17 cellular contexts compared by ENCODE assay signal in genomic region chr15:101597360-101597928, GRCh38.
"Had no signal": no experiment of that assay in that cellular context is flagged by ENCODE, and none has a peak within 500 bp of the region (broad histone marks: within the 10 kb centered on the region; RNA-seq: fewer than 3 reads in every experiment).

No MANE protein-coding gene starts in this region.

- H3K79me2 ChIP-seq: hepatocyte had no signal

- ATAC-seq: activated CD4-positive, alpha-beta T cell treated with anti-CD3 and anti-CD28 coated beads for 36 hours; activated naive CD4-positive, alpha-beta T cell treated with anti-CD3 and anti-CD28 coated beads, Interleukin-2, amount 50 U/mL, for 72 hours; foreskin keratinocyte; left lobe of liver had no signal

- DNase-seq: activated CD4-positive, alpha-beta T cell treated with anti-CD3 and anti-CD28 coated beads for 36 hours; activated CD4-positive, alpha-beta T cell treated with anti-CD3 and anti-CD28 coated beads, Interleukin-2, amount 50 U/mL, for 48 hours; activated gamma-delta T cell treated with Interleukin-2 at 50 U/mL for 16 hours; activated T-cell treated with anti-CD3 and anti-CD28 coated beads for 4 hours; adrenal gland; dermis blood vessel endothelial cell; effector memory CD4-positive, alpha-beta T cell; foreskin keratinocyte; stimulated activated CD4-positive, alpha-beta T cell treated with anti-CD3 and anti-CD28 coated beads, Interleukin-12 subunit alpha, Interleukin-12 subunit beta, amount 100 ng/mL, for 4 hours; stimulated activated CD4-positive, alpha-beta T cell treated with anti-CD3 and anti-CD28 coated beads, Interleukin-1b, Interleukin-23, amount 100 ng/mL, for 48 hours; stimulated activated CD8-positive, alpha-beta memory T cell treated with anti-CD3 and anti-CD28 coated beads, Interleukin-4, amount 100 ng/mL, for 48 hours; stimulated activated naive CD4-positive, alpha-beta T cell treated with Interleukin-2 at 50 U/mL for 16 hours; T-helper 2 cell; thyroid gland had no signal

- H3K4me1 ChIP-seq: adrenal gland, foreskin keratinocyte, thyroid gland had no signal

- H3K9me3 ChIP-seq: adrenal gland, thyroid gland had no signal

- H3K27ac ChIP-seq: adrenal gland, foreskin keratinocyte, hepatocyte, thyroid gland had no signal

- H2AFZ ChIP-seq: hepatocyte had no signal

- H3K27me3 ChIP-seq: thyroid gland had no signal

- H3K4me3 ChIP-seq: adrenal gland, hepatocyte, thyroid gland had no signal

- H3K4me2 ChIP-seq: hepatocyte had no signal

- H3K36me3 ChIP-seq: adrenal gland, thyroid gland had no signal
